In the genomic region with DNA sequence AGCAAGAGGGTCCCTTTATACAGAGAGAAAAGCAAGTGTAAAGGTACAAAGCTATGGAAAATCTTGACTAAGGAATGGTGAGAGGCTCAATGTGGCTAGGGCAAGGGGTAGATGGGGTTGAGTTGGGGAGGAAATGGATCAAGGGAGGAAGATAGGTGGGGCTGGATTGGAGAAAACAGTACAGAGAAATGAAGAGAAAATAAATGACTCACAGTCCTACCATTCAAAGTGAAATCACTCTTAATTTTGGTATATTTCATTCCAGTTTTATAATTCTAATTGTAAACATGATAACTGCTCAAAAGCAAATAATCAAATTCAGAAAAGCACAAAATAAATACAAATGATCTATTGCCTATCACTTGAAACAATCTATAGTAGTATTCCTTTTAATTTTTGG, we compare ENCODE assay signal across 20 cellular contexts. TPM values are rescaled to one million over a fixed set of nuclear protein-coding genes. Genes with fewer than 3 reads are reported as not detected.
"Had no signal": no experiment of that assay in that cellular context is flagged by ENCODE, and none has a peak within 500 bp of the region (broad histone marks: within the 10 kb centered on the region; RNA-seq: fewer than 3 reads in every experiment).

No MANE protein-coding gene starts in this region.

- H3K27ac Mint-ChIP-seq: activated B cell treated with CpG ODN at 0.5 μM for 24 hours, nephron had no signal

- H3K4me1 ChIP-seq: upper lobe of right lung had no signal

- H3K27ac ChIP-seq: epithelial cell of prostate, gastrocnemius medialis, heart left ventricle, thoracic aorta, upper lobe of right lung had no signal

- H3K4me1 Mint-ChIP-seq: activated B cell treated with CpG ODN at 0.5 μM for 24 hours, immature natural killer cell, nephron had no signal

- H3K4me2 ChIP-seq: SK-N-SH had no signal

- ATAC-seq: gastrocnemius medialis, heart left ventricle, sciatic nerve, upper lobe of right lung had no signal

- H3K9me3 ChIP-seq: gastrocnemius medialis, heart left ventricle, SK-N-SH, thoracic aorta, upper lobe of right lung had no signal

- H3K4me3 ChIP-seq: gastrocnemius medialis, heart left ventricle, thoracic aorta, upper lobe of right lung had no signal

- H3K27me3 Mint-ChIP-seq: activated B cell treated with CpG ODN at 0.5 μM for 24 hours had no signal

- DNase-seq: activated B cell treated with CpG ODN at 0.5 μM for 24 hours; activated CD4-positive, alpha-beta T cell treated with anti-CD3 and anti-CD28 coated beads, Interleukin-2, amount 50 U/mL, for 48 hours; activated CD8-positive, alpha-beta memory T cell treated with anti-CD3 and anti-CD28 coated beads, Interleukin-2, amount 50 U/mL, for 48 hours; activated effector memory CD4-positive, alpha-beta T cell treated with Interleukin-2 at 50 U/mL for 16 hours; gastrocnemius medialis; heart left ventricle; immature natural killer cell; mesendoderm; SHP77; SK-N-SH; upper lobe of right lung had no signal

- H3K27me3 ChIP-seq: gastrocnemius medialis, heart left ventricle, upper lobe of right lung had no signal

- H3K4me3 Mint-ChIP-seq: activated B cell treated with CpG ODN at 0.5 μM for 24 hours, immature natural killer cell, nephron had no signal

- H3K9me3 Mint-ChIP-seq: activated B cell treated with CpG ODN at 0.5 μM for 24 hours, immature natural killer cell, nephron had no signal

- H3K9ac ChIP-seq: SK-N-SH had no signal

- H3K9me2 ChIP-seq: SK-N-SH had no signal

RNA-seq across cellular contexts. Expression of a gene that starts 31.8 kb away (rescaled TPM):
- total RNA-seq: activated B cell treated with CpG ODN at 0.5 μM for 24 hours, astrocyte, bronchial epithelial cell, dermis microvascular lymphatic vessel endothelial cell, osteoblast, pulmonary artery endothelial cell had no signal
- polyA plus RNA-seq: SK-N-SH had no signal

RNA-seq across cellular contexts. Expression of a gene that starts 33.5 kb away (rescaled TPM):
- total RNA-seq: bronchial epithelial cell, dermis microvascular lymphatic vessel endothelial cell, osteoblast, pulmonary artery endothelial cell had no signal
